11 cellular contexts compared by ENCODE assay signal in the genomic region with DNA sequence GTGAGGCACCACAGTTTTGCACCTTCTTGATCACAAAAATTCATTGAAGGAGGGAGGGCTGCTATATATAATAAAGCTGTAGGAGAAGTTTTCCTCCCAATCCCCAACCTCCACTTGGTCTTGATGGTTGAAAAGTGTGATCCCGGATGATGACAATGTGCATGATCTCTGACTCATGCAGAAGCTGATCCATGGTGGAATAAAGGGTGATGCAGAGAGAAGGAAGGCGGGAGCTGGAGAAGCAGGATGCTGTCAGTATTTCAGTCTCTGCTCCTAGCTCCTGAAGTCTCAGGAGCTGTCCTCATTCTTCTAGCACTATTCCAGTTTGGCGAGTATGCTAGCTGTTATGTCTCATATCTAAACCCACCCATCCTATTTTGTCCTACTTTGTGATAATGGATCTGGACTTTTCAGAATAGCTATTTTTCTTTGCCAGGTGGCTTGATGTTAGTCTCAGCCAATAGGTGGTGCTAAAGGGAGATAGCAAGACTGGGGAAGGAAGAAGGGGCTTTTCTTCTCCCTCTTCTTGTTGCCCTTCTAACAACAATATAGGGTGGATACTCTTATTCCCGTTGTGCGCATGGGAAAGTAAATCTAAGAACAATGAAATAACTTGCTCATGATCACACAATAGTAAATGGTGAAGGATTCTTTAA.
DNase-seq lines count a peak whose midpoint lies in the region; TF ChIP-seq lines count a peak whose summit lies in the region.
"Had no signal": no experiment of that assay in that cellular context is flagged by ENCODE, and none has a peak within 500 bp of the region (broad histone marks: within the 10 kb centered on the region; RNA-seq: fewer than 3 reads in every experiment).

No MANE protein-coding gene starts in this region.

- H3K4me1 ChIP-seq in MM.1S (ENCODE audit: low read length), result no peaks in the 10 kb centered on the region
- no peaks in the 10 kb centered on the region for H3K4me1 ChIP-seq in smooth muscle cell (ENCODE audit: low read depth)
- H3K4me1 ChIP-seq in transverse colon, result no peaks in the 10 kb centered on the region

- H3K79me2 ChIP-seq in MM.1S (ENCODE audit: low read length) (no peaks in the 10 kb centered on the region), smooth muscle cell (ENCODE audit: low read depth) (no peaks in the 10 kb centered on the region)

- DNase-seq in NCI-H748 (lab: John Stamatoyannopoulos, UW; ENCODE audit: unreplicated experiment) (peak; percentile 30), NCI-H748 treated with DMSO at 0.1 percent for 48 hours (lab: John Stamatoyannopoulos, UW) (no peak), MM.1S (no peak), choroid plexus epithelial cell (ENCODE audit: low read depth) (peak; percentile 41), smooth muscle cell (lab: John Stamatoyannopoulos, UW; ENCODE audit: unreplicated experiment) (no peak), ureter (ENCODE audit: low spot score) (no peak), coronary artery (ENCODE audit: low spot score) (no peak), transverse colon (no peak)
- DNase-seq: activated naive CD8-positive, alpha-beta T cell treated with anti-CD3 and anti-CD28 coated beads, Interleukin-2, amount 10 ng/mL, durations not matched to agents 7 days and 5 days; immature natural killer cell; T-helper 17 cell had no signal

- H2AFZ ChIP-seq in MM.1S (ENCODE audit: low read length) (no peak overlapping the region), smooth muscle cell (ENCODE audit: low read depth) (no peak overlapping the region)

- 78% methylated on average over 5 of the region's 5 CpGs for WGBS in smooth muscle cell (ENCODE audit: low lambda C conversion rate)
- 75 to 83% methylated on average over 5 of the region's 5 CpGs for WGBS in transverse colon (ENCODE audit: low coverage in 1 of 2), 2 donors

- H3K27me3 ChIP-seq in MM.1S (replicated peaks; ENCODE audit: insufficient read depth, low read length) (no peaks in the 10 kb centered on the region), smooth muscle cell (ENCODE audit: low read depth) (no peaks in the 10 kb centered on the region), transverse colon (no peaks in the 10 kb centered on the region)

- no peak overlapping the region for H3K4me3 ChIP-seq in MM.1S (ENCODE audit: low read length)
- no peak overlapping the region for H3K4me3 ChIP-seq in choroid plexus epithelial cell (ENCODE audit: low read depth, low read length)
- H3K4me3 ChIP-seq in smooth muscle cell, result no peak overlapping the region
- no peak overlapping the region for H3K4me3 ChIP-seq in coronary artery
- no peak overlapping the region for H3K4me3 ChIP-seq in transverse colon

- TF ChIP-seq POLR2A in transverse colon (IDR thresholded peaks at IDR 0.05), result no peak

- H3K9me3 ChIP-seq in MM.1S (replicated peaks; ENCODE audit: insufficient read depth, low read length), result no peaks in the 10 kb centered on the region
- H3K9me3 ChIP-seq in smooth muscle cell (replicated peaks; ENCODE audit: low read depth), result no peaks in the 10 kb centered on the region
- no peaks in the 10 kb centered on the region for H3K9me3 ChIP-seq in transverse colon

- intact Hi-C loops in transverse colon (cut with DNase I; ENCODE audit: low total_unique reads), result no loop called here

- no peak overlapping the region for H3K4me2 ChIP-seq in MM.1S (ENCODE audit: low read depth, low read length)
- H3K4me2 ChIP-seq in smooth muscle cell, result no peak overlapping the region

- peak; percentile 42 for TF ChIP-seq CTCF in MM.1S (IDR thresholded peaks at IDR 0.05; ENCODE audit: low read length)
- peak; percentile 62 for TF ChIP-seq CTCF in choroid plexus epithelial cell (conservative IDR thresholded peaks at IDR 0.05; ENCODE audit: low read depth, low read length)
- peak; percentile 25 for TF ChIP-seq CTCF in smooth muscle cell (IDR thresholded peaks at IDR 0.05; ENCODE audit: borderline replicate concordance, insufficient read depth, poor library complexity, severe bottlenecking)
- TF ChIP-seq CTCF in coronary artery (IDR thresholded peaks at IDR 0.05), result no peak
- peak in 1 of 5 experiments; percentile 7 for TF ChIP-seq CTCF in transverse colon (IDR thresholded peaks at IDR 0.05)

- no peak overlapping the region for H3K27ac ChIP-seq in MM.1S (ENCODE audit: low read length)
- no peak overlapping the region for H3K27ac ChIP-seq in smooth muscle cell (ENCODE audit: low read depth)
- H3K27ac ChIP-seq in coronary artery, result no peak overlapping the region
- H3K27ac ChIP-seq in transverse colon, result no peak overlapping the region

- H3K36me3 ChIP-seq in MM.1S (replicated peaks; ENCODE audit: insufficient read depth, low read length) (no peaks in the 10 kb centered on the region), smooth muscle cell (ENCODE audit: low read depth) (no peaks in the 10 kb centered on the region), transverse colon (no peaks in the 10 kb centered on the region)

- no peaks in the 10 kb centered on the region for H3F3A ChIP-seq in MM.1S (ENCODE audit: insufficient read depth, low read length)
- no peaks in the 10 kb centered on the region for H3F3A ChIP-seq in smooth muscle cell (ENCODE audit: low read depth)

- no peak for TF ChIP-seq EP300 in transverse colon (IDR thresholded peaks at IDR 0.05; ENCODE audit: low read depth)

- in situ Hi-C loops in transverse colon (cut with MboI; ENCODE audit: low pct_ligation_motif_present in 1 of 4, low pct_unique_long_range_greater_than_20kb in 1 of 4, low sequenced_read_pairs in 3 of 4), result no loop called here

- no peaks in the 10 kb centered on the region for H3K9me2 ChIP-seq in MM.1S (replicated peaks; ENCODE audit: insufficient read depth, low read length)

- no peaks in the 10 kb centered on the region for H4K20me1 ChIP-seq in MM.1S (ENCODE audit: insufficient read depth, low read length)
- H4K20me1 ChIP-seq in smooth muscle cell (ENCODE audit: low read depth), result no peaks in the 10 kb centered on the region

- no peak overlapping the region for H3K9ac ChIP-seq in MM.1S (ENCODE audit: low read length)
- no peak overlapping the region for H3K9ac ChIP-seq in smooth muscle cell (ENCODE audit: low read depth)

Comparison
In these comparisons a context has a peak if more than half of its experiments do, and no peak if none do; other contexts are left out.
1. DNase-seq: peak in NCI-H748 (single experiment) and choroid plexus epithelial cell (single experiment); none in NCI-H748 treated with DMSO at 0.1 percent for 48 hours (single experiment), MM.1S (single experiment), smooth muscle cell (single experiment), ureter (single experiment), coronary artery (single experiment) and transverse colon (single experiment).